In genomic region chr9:38178282-38178681, GRCh38 we compare ENCODE assay signal across 20 cellular contexts.
DNase-seq lines count a peak whose midpoint lies in the region; ATAC-seq and TF ChIP-seq lines count a peak whose summit lies in the region.
"Had no signal": no experiment of that assay in that cellular context is flagged by ENCODE, and none has a peak within 500 bp of the region (broad histone marks: within the 10 kb centered on the region; RNA-seq: fewer than 3 reads in every experiment).

No MANE protein-coding gene starts in this region.

- H3K27me3 ChIP-seq in Loucy (ENCODE audit: insufficient read depth, low read length, poor library complexity, severe bottlenecking) = no peaks in the 10 kb centered on the region
- no peaks in the 10 kb centered on the region for H3K27me3 ChIP-seq in RWPE2 (ENCODE audit: insufficient read depth, poor library complexity, severe bottlenecking)
- no peaks in the 10 kb centered on the region for H3K27me3 ChIP-seq in left lung
- H3K27me3 ChIP-seq: brain microvascular endothelial cell, esophagus squamous epithelium had no signal

- intact Hi-C loops in left lung (cut with DNase I) = no loop called here

- H3K9me2 ChIP-seq in Loucy (replicated peaks; ENCODE audit: low read depth, low read length) = no peaks in the 10 kb centered on the region

- H2AFZ ChIP-seq in Loucy (ENCODE audit: low read length) = no peak overlapping the region

- H3K4me2 ChIP-seq in Loucy (ENCODE audit: low read depth, low read length, poor library complexity, severe bottlenecking) = peak overlapping the region; percentile 48

- H3K4me3 ChIP-seq in Loucy (ENCODE audit: low read length, poor library complexity, severe bottlenecking) (no peak overlapping the region), RWPE2 (ENCODE audit: severe bottlenecking) (no peak overlapping the region), left lung (no peak overlapping the region)
- H3K4me3 ChIP-seq: esophagus squamous epithelium had no signal

- no peaks in the 10 kb centered on the region for H3K36me3 ChIP-seq in Loucy (ENCODE audit: insufficient read depth, low read length)
- H3K36me3 ChIP-seq in RWPE2 (ENCODE audit: low read depth) = no peaks in the 10 kb centered on the region
- H3K36me3 ChIP-seq in left lung = no peaks in the 10 kb centered on the region
- H3K36me3 ChIP-seq: brain microvascular endothelial cell, esophagus squamous epithelium had no signal

- no peak overlapping the region for H3K27ac ChIP-seq in RWPE2 (ENCODE audit: poor library complexity, severe bottlenecking)
- no peak overlapping the region for H3K27ac ChIP-seq in left lung
- H3K27ac ChIP-seq: brain microvascular endothelial cell had no signal

- no peaks in the 10 kb centered on the region for H4K20me1 ChIP-seq in Loucy (ENCODE audit: insufficient read depth, low read length, poor library complexity, severe bottlenecking)

- H3K79me2 ChIP-seq in Loucy (ENCODE audit: insufficient read depth, low read length) = no peaks in the 10 kb centered on the region

- H3K9me3 ChIP-seq in Loucy (ENCODE audit: insufficient read depth, low read depth, low read length) = no peaks in the 10 kb centered on the region
- no peaks in the 10 kb centered on the region for H3K9me3 ChIP-seq in RWPE2 (ENCODE audit: severe bottlenecking)
- H3K9me3 ChIP-seq in left lung = no peaks in the 10 kb centered on the region
- H3K9me3 ChIP-seq: esophagus squamous epithelium had no signal

- ATAC-seq in RWPE2 (ENCODE audit: low read depth) = peak; percentile 91
- peak; percentile 89 for ATAC-seq in left lung
- no peak for ATAC-seq in GM18517 (IDR thresholded peaks at IDR 0.05; ENCODE audit: unreplicated experiment)
- no peak for ATAC-seq in GM18520 (IDR thresholded peaks at IDR 0.05; ENCODE audit: unreplicated experiment)
- ATAC-seq in GM19452 (IDR thresholded peaks at IDR 0.05; ENCODE audit: unreplicated experiment) = no peak
- ATAC-seq: activated T-cell treated with anti-CD3 and anti-CD28 coated beads, Interleukin-2, amount 50 U/mL, for 72 hours; naive thymus-derived CD8-positive, alpha-beta T cell had no signal

- peaks cover 6% of the 10 kb centered on the region; the same call in 1 of the 2 replicates for H3F3A ChIP-seq in Loucy (ENCODE audit: low read depth)

- H3K9ac ChIP-seq in Loucy (ENCODE audit: low read depth, low read length, poor library complexity, severe bottlenecking) = no peak overlapping the region

- TF ChIP-seq CTCF in Loucy (conservative IDR thresholded peaks at IDR 0.05; ENCODE audit: low read length) (no peak), RWPE2 (IDR thresholded peaks at IDR 0.05; ENCODE audit: poor library complexity, severe bottlenecking) (no peak), left lung (IDR thresholded peaks at IDR 0.05) (no peak)

- DNase-seq in DMS153 treated with DMSO at 0.1 percent for 48 hours (lab: John Stamatoyannopoulos, UW; ENCODE audit: unreplicated experiment) (peak; percentile 35), RWPE2 (ENCODE audit: low spot score) (no peak), left lung (no peak), foreskin melanocyte (no peak)
- DNase-seq: activated CD4-positive, alpha-beta T cell treated with anti-CD3 and anti-CD28 coated beads, Interleukin-2, amount 50 U/mL, for 48 hours; activated naive CD8-positive, alpha-beta T cell treated with anti-CD3 and anti-CD28 coated beads, Interleukin-2, amount 10 ng/mL, durations not matched to agents 7 days and 5 days; activated T-cell treated with anti-CD3 and anti-CD28 coated beads, Interleukin-2, amount 50 U/mL, for 72 hours; brain microvascular endothelial cell; esophagus squamous epithelium; immature natural killer cell; Kasumi-1; naive thymus-derived CD8-positive, alpha-beta T cell; NCI-H1436 treated with DMSO at 0.1 percent for 48 hours; NCI-H526; stimulated activated CD4-positive, alpha-beta T cell treated with anti-CD3 and anti-CD28 coated beads, Interleukin-4, amount 100 ng/mL, for 1 hour; SW 1271 had no signal

- H3K4me1 ChIP-seq in Loucy (ENCODE audit: insufficient read depth, low read length, poor library complexity, severe bottlenecking) (peaks cover 38% of the 10 kb centered on the region), RWPE2 (ENCODE audit: insufficient read depth, poor library complexity, severe bottlenecking) (peaks cover 3% of the 10 kb centered on the region), left lung (no peaks in the 10 kb centered on the region)

Comparison
In these comparisons a context has a peak if more than half of its experiments do, and no peak if none do; other contexts are left out.
1. ATAC-seq: peak in RWPE2 (single experiment) and left lung (single experiment); none in GM18517 (single experiment), GM18520 (single experiment) and GM19452 (single experiment).